21 cellular contexts compared by ENCODE assay signal in the genomic region with DNA sequence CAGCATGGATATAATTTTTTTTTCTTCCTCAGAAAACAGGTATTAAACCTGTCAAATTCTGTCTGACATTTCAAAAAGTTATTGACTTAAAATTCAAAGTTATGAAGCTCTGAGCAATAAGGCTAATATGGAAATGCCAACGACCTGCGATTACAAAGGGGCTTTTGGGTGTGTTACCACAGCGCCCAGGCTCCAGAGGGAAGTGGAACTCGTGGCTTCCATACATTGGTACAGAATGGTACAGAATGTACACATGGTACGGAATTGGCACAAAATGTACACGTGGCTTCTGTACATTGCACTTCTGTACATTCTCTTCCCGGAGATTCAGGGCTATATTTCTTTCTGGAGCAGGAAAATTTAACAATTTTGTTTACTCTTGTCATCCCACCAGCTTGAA.
"Had no signal": no experiment of that assay in that cellular context is flagged by ENCODE, and none has a peak within 500 bp of the region (broad histone marks: within the 10 kb centered on the region; RNA-seq: fewer than 3 reads in every experiment).

No MANE protein-coding gene starts in this region.

- H3K36me3 ChIP-seq: colonic mucosa, prostate gland had no signal

- H2AFZ ChIP-seq: parathyroid adenoma had no signal

- H3K79me2 ChIP-seq: parathyroid adenoma had no signal

- H3K4me1 ChIP-seq: colonic mucosa, parathyroid adenoma, prostate gland, testis had no signal

- H3K27me3 Mint-ChIP-seq: naive thymus-derived CD4-positive, alpha-beta T cell; stimulated activated memory B cell treated with anti-CD40 and anti-IgM and Interleukin-4, amounts not matched to agents 10 μg/mL and 1 μg/mL and 100 μg/mL, for 72 hours; stimulated activated naive CD8-positive, alpha-beta T cell treated with anti-CD3 and anti-CD28 coated beads, Interleukin-15, amount 100 ng/mL, for 72 hours had no signal

- H3K27ac ChIP-seq: colonic mucosa, parathyroid adenoma, prostate gland, spleen, testis, tibial nerve had no signal

- ATAC-seq: left lobe of liver; naive thymus-derived CD4-positive, alpha-beta T cell; sciatic nerve; stimulated activated memory B cell treated with anti-CD40 and anti-IgM and Interleukin-4, amounts not matched to agents 10 μg/mL and 1 μg/mL and 100 μg/mL, for 72 hours; stimulated activated naive CD8-positive, alpha-beta T cell treated with anti-CD3 and anti-CD28 coated beads, Interleukin-15, amount 100 ng/mL, for 72 hours had no signal

- H3K9me3 Mint-ChIP-seq: endodermal cell; naive thymus-derived CD4-positive, alpha-beta T cell; nephron progenitor cell; stimulated activated memory B cell treated with anti-CD40 and anti-IgM and Interleukin-4, amounts not matched to agents 10 μg/mL and 1 μg/mL and 100 μg/mL, for 72 hours; stimulated activated naive CD8-positive, alpha-beta T cell treated with anti-CD3 and anti-CD28 coated beads, Interleukin-15, amount 100 ng/mL, for 72 hours had no signal

- H3K9me3 ChIP-seq: colonic mucosa, prostate gland, spleen, testis, tibial nerve had no signal

- DNase-seq: colonic mucosa; dermis blood vessel endothelial cell; effector CD4-positive, alpha-beta T cell; endodermal cell; foreskin melanocyte; islet precursor cell; mammary epithelial cell; naive thymus-derived CD4-positive, alpha-beta T cell; nephron progenitor cell; spleen; stimulated activated CD4-positive, alpha-beta T cell treated with anti-CD3 and anti-CD28 coated beads, Interleukin-15, amount 100 ng/mL, for 24 hours; stimulated activated CD4-positive, alpha-beta T cell treated with anti-CD3 and anti-CD28 coated beads, Interleukin-1b, Interleukin-23, amount 100 ng/mL, for 48 hours; stimulated activated CD4-positive, alpha-beta T cell treated with anti-CD3 and anti-CD28 coated beads, Interleukin-4, amount 100 ng/mL, for 24 hours; stimulated activated naive CD8-positive, alpha-beta T cell treated with anti-CD3 and anti-CD28 coated beads, Interleukin-15, amount 100 ng/mL, for 72 hours; testis had no signal

- H3K27me3 ChIP-seq: colonic mucosa, spleen, testis, tibial nerve had no signal

- H3K4me3 Mint-ChIP-seq: endodermal cell; naive thymus-derived CD4-positive, alpha-beta T cell; nephron progenitor cell; stimulated activated memory B cell treated with anti-CD40 and anti-IgM and Interleukin-4, amounts not matched to agents 10 μg/mL and 1 μg/mL and 100 μg/mL, for 72 hours; stimulated activated naive CD8-positive, alpha-beta T cell treated with anti-CD3 and anti-CD28 coated beads, Interleukin-15, amount 100 ng/mL, for 72 hours had no signal

- H3K4me3 ChIP-seq: colonic mucosa, prostate gland, spleen, testis, tibial nerve had no signal

- H3K4me1 Mint-ChIP-seq: stimulated activated memory B cell treated with anti-CD40 and anti-IgM and Interleukin-4, amounts not matched to agents 10 μg/mL and 1 μg/mL and 100 μg/mL, for 72 hours; stimulated activated naive CD8-positive, alpha-beta T cell treated with anti-CD3 and anti-CD28 coated beads, Interleukin-15, amount 100 ng/mL, for 72 hours had no signal

- H3K9ac ChIP-seq: parathyroid adenoma had no signal

- H3K27ac Mint-ChIP-seq: endodermal cell; naive thymus-derived CD4-positive, alpha-beta T cell; nephron progenitor cell; stimulated activated memory B cell treated with anti-CD40 and anti-IgM and Interleukin-4, amounts not matched to agents 10 μg/mL and 1 μg/mL and 100 μg/mL, for 72 hours; stimulated activated naive CD8-positive, alpha-beta T cell treated with anti-CD3 and anti-CD28 coated beads, Interleukin-15, amount 100 ng/mL, for 72 hours had no signal
